1 cellular context compared by ENCODE assay signal in genomic region chr9:37784640-37785483, GRCh38.
TF ChIP-seq lines count a peak whose summit lies in the region.

Gene EXOSC3 (minus strand): TSS chr9:37785064. CDS start chr9:37785044, 20 bp downstream.

TF ChIP-seq in HepG2, 621 proteins besides CTCF, POLR2A, EP300 and RAD21 (continues in another document):
- TF ChIP-seq ZNF101 (CRISPR knock-in tag; IDR thresholded peaks at IDR 0.05; ENCODE audit: borderline replicate concordance, low read depth): no peak
- no peak for TF ChIP-seq ELK4 (CRISPR knock-in tag; IDR thresholded peaks at IDR 0.05; ENCODE audit: borderline replicate concordance)
- TF ChIP-seq ASH2L (IDR thresholded peaks at IDR 0.05; ENCODE audit: insufficient read length, low read depth, low read length): peak; percentile 97
- TF ChIP-seq CREM (IDR thresholded peaks at IDR 0.05): peak; percentile 64
- no peak for TF ChIP-seq CREM (CRISPR knock-in tag; IDR thresholded peaks at IDR 0.05)
- TF ChIP-seq ATM (IDR thresholded peaks at IDR 0.05; ENCODE audit: borderline replicate concordance): no peak
- TF ChIP-seq SP5 (CRISPR knock-in tag; IDR thresholded peaks at IDR 0.05; ENCODE audit: borderline replicate concordance, low read depth): peak; percentile 27; the same call in 1 of the 2 replicates
- peak; percentile 89 for TF ChIP-seq ZNF761 (CRISPR knock-in tag; conservative IDR thresholded peaks at IDR 0.05)
- TF ChIP-seq MXD4 (CRISPR knock-in tag; IDR thresholded peaks at IDR 0.05): peak; percentile 56; the same call in 1 of the 2 replicates
- no peak for TF ChIP-seq FIP1L1 (IDR thresholded peaks at IDR 0.05; ENCODE audit: borderline replicate concordance, insufficient read depth, low read depth, low read length)
- no peak for TF ChIP-seq TOE1 (CRISPR knock-in tag; IDR thresholded peaks at IDR 0.05)
- peak; percentile 83 for TF ChIP-seq ELF3 (CRISPR knock-in tag; IDR thresholded peaks at IDR 0.05)
- TF ChIP-seq ESRRA (CRISPR knock-in tag; IDR thresholded peaks at IDR 0.05; ENCODE audit: low read depth): peak; percentile 34; the same call in 1 of the 2 replicates
- TF ChIP-seq CBX5 (CRISPR knock-in tag; IDR thresholded peaks at IDR 0.05; ENCODE audit: borderline replicate concordance): no peak
- TF ChIP-seq BCLAF1 (IDR thresholded peaks at IDR 0.05): no peak
- no peak; the same call in 1 of the 2 replicates for TF ChIP-seq FOXC1 (CRISPR knock-in tag; IDR thresholded peaks at IDR 0.05; ENCODE audit: borderline replicate concordance)
- peak; percentile 45 for TF ChIP-seq ZNF160 (CRISPR knock-in tag; IDR thresholded peaks at IDR 0.05)
- TF ChIP-seq KAT8 (CRISPR knock-in tag; IDR thresholded peaks at IDR 0.05): peak; percentile 99
- peak; percentile 37; the same call in 1 of the 2 replicates for TF ChIP-seq PAXIP1 (CRISPR knock-in tag; conservative IDR thresholded peaks at IDR 0.05)
- no peak for TF ChIP-seq TBP (CRISPR knock-in tag; IDR thresholded peaks at IDR 0.05)
- no peak for TF ChIP-seq TCF12 (IDR thresholded peaks at IDR 0.05)
- TF ChIP-seq TCF12 (CRISPR knock-in tag; IDR thresholded peaks at IDR 0.05): no peak
- no peak for TF ChIP-seq ZNF773 (CRISPR knock-in tag; IDR thresholded peaks at IDR 0.05; ENCODE audit: borderline replicate concordance)
- peak; percentile 94; the same call in 1 of the 2 replicates for TF ChIP-seq EED (CRISPR knock-in tag; IDR thresholded peaks at IDR 0.05)
- no peak for TF ChIP-seq ZBTB10 (CRISPR knock-in tag; IDR thresholded peaks at IDR 0.05; ENCODE audit: borderline replicate concordance)
- TF ChIP-seq SNAPC5 (CRISPR knock-in tag; IDR thresholded peaks at IDR 0.05; ENCODE audit: borderline replicate concordance): no peak
- TF ChIP-seq PHB2 (IDR thresholded peaks at IDR 0.05; ENCODE audit: partially characterized antibody): no peak
- TF ChIP-seq ZNF570 (CRISPR knock-in tag; IDR thresholded peaks at IDR 0.05; ENCODE audit: borderline replicate concordance): no peak
- TF ChIP-seq MXD1 (CRISPR knock-in tag; IDR thresholded peaks at IDR 0.05): peak; percentile 68
- TF ChIP-seq HOXA7 (CRISPR knock-in tag; IDR thresholded peaks at IDR 0.05): no peak
- peak; percentile 10; the same call in 1 of the 2 replicates for TF ChIP-seq FOXP4 (CRISPR knock-in tag; IDR thresholded peaks at IDR 0.05)
- no peak for TF ChIP-seq DPF2 (CRISPR knock-in tag; IDR thresholded peaks at IDR 0.05; ENCODE audit: borderline replicate concordance, low read depth)
- peak; percentile 70; the same call in 1 of the 2 replicates for TF ChIP-seq ZNF296 (CRISPR knock-in tag; conservative IDR thresholded peaks at IDR 0.05)
- TF ChIP-seq EZH2 (conservative IDR thresholded peaks at IDR 0.05; ENCODE audit: low read depth, low read length): no peak
- peak; percentile 88 for TF ChIP-seq IKZF5 (CRISPR knock-in tag; IDR thresholded peaks at IDR 0.05)
- TF ChIP-seq ZNF121 (CRISPR knock-in tag; IDR thresholded peaks at IDR 0.05): no peak
- TF ChIP-seq SSRP1 (CRISPR knock-in tag; IDR thresholded peaks at IDR 0.05): no peak
- TF ChIP-seq ZNF20 (CRISPR knock-in tag; IDR thresholded peaks at IDR 0.05): no peak
- no peak for TF ChIP-seq ZNF7 (CRISPR knock-in tag; IDR thresholded peaks at IDR 0.05)
- peak; percentile 53; the same call in 1 of the 2 replicates for TF ChIP-seq HNRNPL (IDR thresholded peaks at IDR 0.05; ENCODE audit: low read depth, low read length)
- peak; percentile 47; the same call in 1 of the 2 replicates for TF ChIP-seq ZNF331 (CRISPR knock-in tag; IDR thresholded peaks at IDR 0.05)
- no peak; the same call in 1 of the 2 replicates for TF ChIP-seq TFAP4 (IDR thresholded peaks at IDR 0.05; ENCODE audit: borderline replicate concordance, low read depth)
- peak; percentile 78 for TF ChIP-seq ZMYM4 (CRISPR knock-in tag; IDR thresholded peaks at IDR 0.05)
- TF ChIP-seq MATR3 (CRISPR knock-in tag; IDR thresholded peaks at IDR 0.05): no peak
- peak; percentile 99 for TF ChIP-seq ZNF263 (CRISPR knock-in tag; IDR thresholded peaks at IDR 0.05)
- no peak for TF ChIP-seq KLF15 (CRISPR knock-in tag; IDR thresholded peaks at IDR 0.05; ENCODE audit: borderline replicate concordance)
- TF ChIP-seq ZNF710 (CRISPR knock-in tag; IDR thresholded peaks at IDR 0.05; ENCODE audit: borderline replicate concordance): peak; percentile 63; the same call in 1 of the 2 replicates
- TF ChIP-seq ZNF562 (CRISPR knock-in tag; IDR thresholded peaks at IDR 0.05; ENCODE audit: borderline replicate concordance): no peak
- TF ChIP-seq PHF21A (CRISPR knock-in tag; IDR thresholded peaks at IDR 0.05): peak; percentile 56; the same call in 1 of the 2 replicates
- peak; percentile 95 for TF ChIP-seq ZNF788 (CRISPR knock-in tag; IDR thresholded peaks at IDR 0.05; ENCODE audit: borderline replicate concordance)
- no peak for TF ChIP-seq RFX5 (IDR thresholded peaks at IDR 0.05; ENCODE audit: low read depth, low read length)
- no peak for TF ChIP-seq ZBTB42 (CRISPR knock-in tag; IDR thresholded peaks at IDR 0.05)
- peak; percentile 75 for TF ChIP-seq KAT7 (CRISPR knock-in tag; IDR thresholded peaks at IDR 0.05; ENCODE audit: borderline replicate concordance)
